Comparison of ENCODE assay signal across 2 cellular contexts in the genomic region with DNA sequence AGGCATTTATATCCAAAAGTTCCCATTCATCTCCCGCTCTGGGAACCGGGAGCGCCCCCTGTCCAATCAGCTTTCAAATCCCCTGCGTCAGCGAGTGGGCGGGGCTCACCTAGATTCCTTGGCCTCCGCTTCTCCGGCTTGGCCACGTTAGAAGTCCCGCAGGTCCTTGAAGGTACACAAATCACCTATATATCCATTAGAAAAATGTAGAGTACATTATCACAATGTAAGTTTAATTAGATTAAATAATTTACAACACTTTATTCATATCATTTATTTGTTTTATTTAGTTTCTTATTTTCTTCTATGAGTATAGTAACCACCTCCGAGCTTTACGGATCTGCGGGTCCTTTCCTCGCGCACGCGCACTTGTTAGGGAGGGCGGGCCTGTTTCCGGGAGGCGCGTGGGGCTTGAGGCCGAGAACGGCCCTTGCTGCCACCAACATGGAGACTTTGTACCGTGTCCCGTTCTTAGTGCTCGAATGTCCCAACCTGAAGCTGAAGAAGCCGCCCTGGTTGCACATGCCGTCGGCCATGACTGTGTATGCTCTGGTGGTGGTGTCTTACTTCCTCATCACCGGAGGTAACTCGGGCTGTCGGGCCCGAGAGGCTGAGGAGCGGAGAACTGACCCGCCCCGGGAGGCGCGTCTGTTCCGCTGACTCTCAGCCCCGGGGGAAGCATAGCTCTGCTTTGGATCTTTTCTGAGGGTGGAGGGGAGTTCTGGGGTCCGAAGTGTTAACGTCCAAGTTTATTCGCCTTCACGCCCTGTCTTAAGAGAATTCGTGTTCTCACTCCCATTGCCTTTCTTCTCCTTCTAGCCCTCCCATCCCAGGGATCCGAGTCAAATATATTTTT.
TF ChIP-seq lines count a peak whose summit lies in the region.

A gene (plus strand): TSS at position 388 of the 856 bp plus-strand sequence. CDS start 57 bp downstream, at position 445.

TF ChIP-seq in IMR-90, 13 proteins besides CTCF, POLR2A, EP300 and RAD21:
- TF ChIP-seq NFE2L2 (IDR thresholded peaks at IDR 0.05; ENCODE audit: low read depth, low read length), result no peak
- peak; percentile 39; the same call in 1 of the 2 replicates for TF ChIP-seq MAZ (IDR thresholded peaks at IDR 0.05; ENCODE audit: borderline replicate concordance, low read depth, low read length)
- TF ChIP-seq MAFK (IDR thresholded peaks at IDR 0.05; ENCODE audit: low read depth, low read length), result peak; percentile 16; the same call in 1 of the 2 replicates
- peak; percentile 83 for TF ChIP-seq MXI1 (IDR thresholded peaks at IDR 0.05; ENCODE audit: borderline replicate concordance, low read depth, low read length)

TF ChIP-seq in endothelial cell of umbilical vein, 7 proteins besides CTCF, POLR2A, EP300 and RAD21:
- TF ChIP-seq, protein P1, sequence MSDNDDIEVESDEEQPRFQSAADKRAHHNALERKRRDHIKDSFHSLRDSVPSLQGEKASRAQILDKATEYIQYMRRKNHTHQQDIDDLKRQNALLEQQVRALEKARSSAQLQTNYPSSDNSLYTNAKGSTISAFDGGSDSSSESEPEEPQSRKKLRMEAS (IDR thresholded peaks at IDR 0.05; ENCODE audit: insufficient read depth, insufficient read length), result peak; percentile 64
- TF ChIP-seq JUN (IDR thresholded peaks at IDR 0.05; ENCODE audit: borderline replicate concordance, insufficient read depth, insufficient read length, low read depth) (no peak), GATA2 (IDR thresholded peaks at IDR 0.05; ENCODE audit: insufficient read depth, insufficient read length, low read depth, low read length) (no peak), POLR2AphosphoS5 (IDR thresholded peaks at IDR 0.05; ENCODE audit: insufficient read depth, low read depth, low read length) (peak; percentile 80), MYC (IDR thresholded peaks at IDR 0.05; ENCODE audit: low read depth, low read length) (peak; percentile 66), EZH2 (IDR thresholded peaks at IDR 0.05; ENCODE audit: borderline replicate concordance, low read depth, low read length, severe bottlenecking) (no peak), FOS (IDR thresholded peaks at IDR 0.05; ENCODE audit: borderline replicate concordance, insufficient read depth, low read length) (no peak)
TF ChIP-seq in endothelial cell of umbilical vein: peak in this region for 3.
